23 cellular contexts compared by ENCODE assay signal in the genomic region with DNA sequence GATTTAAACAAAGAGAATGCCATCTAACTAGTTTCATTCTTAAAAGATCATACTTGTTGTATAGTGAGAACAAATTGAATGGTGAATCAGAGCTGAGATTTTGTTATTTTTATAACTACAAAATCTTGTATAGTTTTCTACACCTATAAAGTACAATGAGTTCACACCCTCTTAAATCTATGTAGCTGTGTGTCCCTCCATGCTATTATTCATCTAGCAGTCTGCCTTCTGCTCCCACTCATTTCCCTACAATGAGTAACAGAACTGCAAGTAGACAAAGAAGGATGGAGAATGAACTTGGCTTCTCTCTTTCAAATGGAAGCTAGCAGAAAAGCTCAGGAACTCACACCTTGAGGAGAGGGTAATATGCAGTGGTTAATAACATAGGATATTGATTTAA. TPM values are rescaled to one million over a fixed set of nuclear protein-coding genes. Genes with fewer than 3 reads are reported as not detected.
"Had no signal": no experiment of that assay in that cellular context is flagged by ENCODE, and none has a peak within 500 bp of the region (broad histone marks: within the 10 kb centered on the region; RNA-seq: fewer than 3 reads in every experiment).

No MANE protein-coding gene starts in this region.

- H3K9me3 ChIP-seq: gastrocnemius medialis, heart right ventricle, psoas muscle, tibial artery, upper lobe of right lung, vagina had no signal

- H3K4me1 Mint-ChIP-seq: nephron had no signal

- H3K4me3 ChIP-seq: dorsolateral prefrontal cortex, gastrocnemius medialis, heart right ventricle, lung, psoas muscle, skin epidermis, tibial artery, upper lobe of right lung, vagina had no signal

- H3K4me3 Mint-ChIP-seq: naive B cell, nephron had no signal

- ATAC-seq: esophagus mucosa, gastrocnemius medialis, heart right ventricle, left colon, left ventricle myocardium superior, psoas muscle, sciatic nerve, upper lobe of right lung had no signal

- H3K27me3 ChIP-seq: gastrocnemius medialis, tibial artery, upper lobe of right lung, vagina had no signal

- H3K36me3 ChIP-seq: gastrocnemius medialis, heart right ventricle, tibial artery, upper lobe of right lung, vagina had no signal

- H3K27ac ChIP-seq: dorsolateral prefrontal cortex, gastrocnemius medialis, heart right ventricle, psoas muscle, skin epidermis, tibial artery, upper lobe of right lung, vagina had no signal

- H3K4me1 ChIP-seq: gastrocnemius medialis, heart right ventricle, psoas muscle, tibial artery, upper lobe of right lung, vagina had no signal

- DNase-seq: cortex of kidney; dorsolateral prefrontal cortex; effector CD8-positive, alpha-beta T cell; gastrocnemius medialis; heart right ventricle; hypothalamus; left colon; left ventricle myocardium superior; mesendoderm; naive B cell; psoas muscle; stimulated activated CD4-positive, alpha-beta T cell treated with anti-CD3 and anti-CD28 coated beads, Interleukin-12 subunit alpha, Interleukin-12 subunit beta, amount 100 ng/mL, for 4 hours; stimulated activated naive CD4-positive, alpha-beta T cell treated with Interleukin-2 at 50 U/mL for 16 hours; tibial artery; upper lobe of right lung had no signal

- H3K27me3 Mint-ChIP-seq: naive B cell had no signal

- H3K27ac Mint-ChIP-seq: nephron had no signal

- H3K9me3 Mint-ChIP-seq: naive B cell, nephron had no signal

RNA-seq across cellular contexts. Expression of a gene that starts 7.1 kb away (rescaled TPM):
- polyA plus RNA-seq: fibroblast of lung, keratinocyte had no signal
